In genomic region chr3:118204052-118204451, GRCh38 we compare ENCODE assay signal across 7 cellular contexts.
"Had no signal": no experiment of that assay in that cellular context is flagged by ENCODE, and none has a peak within 500 bp of the region (broad histone marks: within the 10 kb centered on the region; RNA-seq: fewer than 3 reads in every experiment).

No MANE protein-coding gene starts in this region.

- H3K4me3 ChIP-seq: K562 had no signal

- FAIRE-seq: HTR-8/SVneo, K562 had no signal

- H3K9ac ChIP-seq: KMS-11 had no signal

- H3K27ac ChIP-seq: HL-60, KMS-11 had no signal

- ATAC-seq: K562 had no signal

- H3K4me2 ChIP-seq: KMS-11 had no signal

- DNase-seq: IMR-90, KBM-7, KG1 had no signal
